In genomic region chr10:103241262-103242011, GRCh38 we compare ENCODE assay signal across 9 cellular contexts. TPM values are rescaled to one million over a fixed set of nuclear protein-coding genes. Genes with fewer than 3 reads are reported as not detected.
DNase-seq lines count a peak whose midpoint lies in the region; ATAC-seq, FAIRE-seq and TF ChIP-seq lines count a peak whose summit lies in the region.
"Had no signal": no experiment of that assay in that cellular context is flagged by ENCODE, and none has a peak within 500 bp of the region (broad histone marks: within the 10 kb centered on the region; RNA-seq: fewer than 3 reads in every experiment).

No MANE protein-coding gene starts in this region.

- in situ Hi-C loops in mammary epithelial cell (cut with MboI; ENCODE audit: low sequenced_read_pairs in 2 of 2) = loop anchor here (10.0 to 25.0 kb wide), 2 partner anchors 317 to 329 kb away; partner anchors contain the start of gene CNNM2 (in 1 of the 2)
- in situ Hi-C loops in HepG2 (cut with HindIII; ENCODE audit: extremely low pct_ligation_motif_present, low pct_unique_long_range_greater_than_20kb) = loop anchor here (10.0 kb wide), 3 partner anchors 117 to 327 kb away; partner anchors contain the start of gene CNNM2
- in situ Hi-C loops in GM13977 (cut with MboI; ENCODE audit: low pct_unique_long_range_greater_than_20kb, low sequenced_read_pairs, unreplicated experiment) = loop anchor here (10.0 kb wide), 1 partner anchor 317 kb away; no protein-coding TSS in a partner anchor

- TF ChIP-seq EP300 in HepG2 (IDR thresholded peaks at IDR 0.05; ENCODE audit: low read depth in 2 of 2, low read length in 2 of 2) (no peak), HepG2 (CRISPR knock-in tag; IDR thresholded peaks at IDR 0.05; ENCODE audit: borderline replicate concordance) (no peak)

- H4K20me1 ChIP-seq in mammary epithelial cell (ENCODE audit: insufficient read depth, low read length) = no peaks in the 10 kb centered on the region
- no peaks in the 10 kb centered on the region for H4K20me1 ChIP-seq in HepG2 (ENCODE audit: insufficient read depth, low read length)

- peak; percentile 69 for ATAC-seq in HepG2
- peak; percentile 84 for ATAC-seq in upper lobe of right lung

- no peaks in the 10 kb centered on the region for H3K27me3 ChIP-seq in mammary epithelial cell (ENCODE audit: insufficient read depth, low read length)
- no peaks in the 10 kb centered on the region for H3K27me3 ChIP-seq in HepG2 (ENCODE audit: control insufficient read depth in 1 of 2, insufficient read depth in 2 of 2, low read length in 2 of 2)
- no peaks in the 10 kb centered on the region for H3K27me3 ChIP-seq in upper lobe of right lung

- H3K9me3 ChIP-seq in mammary epithelial cell (replicated peaks; ENCODE audit: insufficient read depth, low read length) (no peaks in the 10 kb centered on the region), HepG2 (ENCODE audit: low read length) (no peaks in the 10 kb centered on the region), upper lobe of right lung (no peaks in the 10 kb centered on the region)

- no TSS peak for BruUV-seq in mammary epithelial cell (replicated peaks; lab: Mats Ljungman, UMichigan)
- no TSS peak for BruUV-seq in HepG2 (replicated peaks; lab: Mats Ljungman, UMichigan)

- TF ChIP-seq RAD21 in HepG2 (CRISPR knock-in tag; IDR thresholded peaks at IDR 0.05) = no peak

- H3K27ac ChIP-seq in mammary epithelial cell (ENCODE audit: insufficient read depth, low read depth, low read length) (peak overlapping the region; percentile 64), HepG2 (ENCODE audit: extremely low read length, insufficient read depth, low read length) (peak overlapping the region; percentile 23), upper lobe of right lung (peak overlapping the region; percentile 79)

- DNase-seq in DMS79 treated with DMSO at 0.1 percent for 48 hours (lab: John Stamatoyannopoulos, UW) (peak; percentile 33), NB4 (ENCODE audit: low read depth) (peak; percentile 75), mammary epithelial cell (peak; percentile 82), HepG2 (ENCODE audit: low spot score) (peak; percentile 50), upper lobe of right lung (peak; percentile 79), NCI-H524 treated with DMSO at 0.1 percent for 48 hours (lab: John Stamatoyannopoulos, UW) (no peak), NCI-H1436 treated with DMSO at 0.1 percent for 48 hours (lab: John Stamatoyannopoulos, UW) (no peak), GM13977 (ENCODE audit: low spot score) (no peak)

- dilution Hi-C loops in mammary epithelial cell (cut with HindIII; ENCODE audit: low sequenced_read_pairs) = no loop called here

- H3K79me2 ChIP-seq in mammary epithelial cell (ENCODE audit: insufficient read depth, low read length) = no peaks in the 10 kb centered on the region
- H3K79me2 ChIP-seq in HepG2 (ENCODE audit: insufficient read depth, low read length) = no peaks in the 10 kb centered on the region

- CTCF ChIA-PET in mammary epithelial cell (lab: Charles Lee; ENCODE audit: low non-redundant PET) = interaction anchor here (0.6 kb wide), 1 partner anchor 155 kb away, joined by 3 read pairs; the partner anchor contains the start of gene ATP5MK
- CTCF ChIA-PET in HepG2 (lab: Yijun Ruan, JAX; ENCODE audit: low intra/inter-chr PET ratio, low total read pairs) = no interaction called here

- POLR2A ChIA-PET in HepG2 (lab: Yijun Ruan, JAX) = interaction anchor here (0.8 to 2.9 kb wide), 7 partner anchors 8 to 324 kb away, joined by 3 to 13 read pairs (median 3); partner anchors contain the start of genes CNNM2 and NT5C2

- no peak for FAIRE-seq in HepG2 (lab: Jason Lieb, UNC)

- TF ChIP-seq CTCF in NB4 (IDR thresholded peaks at IDR 0.05; ENCODE audit: low read depth, low read length) (no peak), mammary epithelial cell (conservative IDR thresholded peaks at IDR 0.05 in 1 of 2, IDR thresholded peaks at IDR 0.05 in 1 of 2; ENCODE audit: extremely low read depth in 1 of 2, insufficient read depth in 1 of 2, low read depth in 1 of 2, low read length in 2 of 2) (no peak), HepG2 (CRISPR knock-in tag; IDR thresholded peaks at IDR 0.05) (no peak), upper lobe of right lung (IDR thresholded peaks at IDR 0.05) (no peak), GM13977 (IDR thresholded peaks at IDR 0.05; ENCODE audit: extremely low read depth, insufficient read depth, missing control alignments) (no peak)

- WGBS in mammary epithelial cell (ENCODE audit: low coverage, missing lambda C conversion rate) = 35% methylated on average over 7 of the region's 7 CpGs
- WGBS in HepG2 (ENCODE audit: low lambda C conversion rate) = 31% methylated on average over 7 of the region's 7 CpGs

- H3K4me1 ChIP-seq in mammary epithelial cell (ENCODE audit: insufficient read depth, low read length) (peaks cover 20% of the 10 kb centered on the region), HepG2 (ENCODE audit: insufficient read depth, low read length) (peaks cover 47% of the 10 kb centered on the region), upper lobe of right lung (peaks cover 23% of the 10 kb centered on the region)

- H3K36me3 ChIP-seq in mammary epithelial cell (ENCODE audit: insufficient read depth, low read length) (no peaks in the 10 kb centered on the region), HepG2 (replicated peaks in 1 of 2; ENCODE audit: control insufficient read depth in 1 of 2, insufficient read depth in 2 of 2, low read length in 2 of 2) (no peaks in the 10 kb centered on the region), upper lobe of right lung (no peaks in the 10 kb centered on the region)

- intact Hi-C loops in mammary epithelial cell (cut with micrococcal nuclease) = loop anchor here (5.0 kb wide), 3 partner anchors 119 to 246 kb away; no protein-coding TSS in a partner anchor
- intact Hi-C loops in HepG2 (cut with micrococcal nuclease; ENCODE audit: unreplicated experiment) = loop anchor here (5.0 to 10.0 kb wide), 3 partner anchors 127 to 324 kb away; partner anchors contain the start of gene CNNM2
- intact Hi-C loops in upper lobe of right lung (cut with DNase I) = loop anchor here (10.0 kb wide), 1 partner anchor 327 kb away; the partner anchor contains the start of gene CNNM2

- TF ChIP-seq POLR2A in NB4 (IDR thresholded peaks at IDR 0.05; ENCODE audit: extremely low read depth, insufficient read length) = no peak
- TF ChIP-seq POLR2A in HepG2 (IDR thresholded peaks at IDR 0.05; ENCODE audit: insufficient read depth in 1 of 2, low read depth in 2 of 2, low read length in 2 of 2) = no peak

- H3K4me2 ChIP-seq in mammary epithelial cell (ENCODE audit: insufficient read depth, low read depth, low read length) (peak overlapping the region; percentile 55), HepG2 (ENCODE audit: low read depth, low read length) (peak overlapping the region; percentile 73)

- H3K9ac ChIP-seq in mammary epithelial cell (ENCODE audit: insufficient read depth, low read length) = peak overlapping the region; percentile 24
- H3K9ac ChIP-seq in HepG2 (ENCODE audit: insufficient read depth, low read depth, low read length) = peak overlapping the region; percentile 30; the same call in 1 of the 2 replicates

- no peak overlapping the region for H3K4me3 ChIP-seq in NB4 (ENCODE audit: low read depth, low read length)
- H3K4me3 ChIP-seq in mammary epithelial cell (replicated peaks in 1 of 3; ENCODE audit: insufficient read depth in 1 of 3, low read depth in 2 of 3, low read length in 3 of 3) = no peak overlapping the region
- peak overlapping the region in 2 of 3 experiments; percentile 22 to 46; a peak in 3 of 6 replicates for H3K4me3 ChIP-seq in HepG2 (replicated peaks in 1 of 3; ENCODE audit: insufficient read depth in 1 of 3, low read depth in 2 of 3, low read length in 3 of 3)
- peak overlapping the region; percentile 4 for H3K4me3 ChIP-seq in upper lobe of right lung

- H2AFZ ChIP-seq in mammary epithelial cell (ENCODE audit: low read depth, low read length) (peak overlapping the region; percentile 92), HepG2 (ENCODE audit: low read length) (peak overlapping the region; percentile 39)

RNA-seq across cellular contexts. Expression of gene RPEL1, which starts 4.2 kb away (rescaled TPM):
- under 1 TPM in 1 of 2 donors, not detected in 1; 0.17 TPM for total RNA-seq in mammary epithelial cell
- 0.12 TPM for polyA plus RNA-seq in mammary epithelial cell
- not detected for polyA minus RNA-seq in mammary epithelial cell
- 0.04 and 0.10 TPM in 2 replicates for total RNA-seq in HepG2 (2016; rRNA removed; fragmentation: Illumina TruSeq; extraction: Trizol)
- not detected in 2 replicates for total RNA-seq in HepG2 (2016; cell fraction: cytosol; rRNA removed; fragmentation: Illumina TruSeq; extraction: Trizol; ENCODE audit: low read depth)
- 0.04 TPM in 1 of 2 replicates, not detected in the other for total RNA-seq in HepG2 (2016; cell fraction: insoluble cytoplasmic fraction; rRNA removed; fragmentation: Illumina TruSeq; extraction: Trizol)
- not detected in 2 replicates for total RNA-seq in HepG2 (2016; cell fraction: membrane; rRNA removed; fragmentation: Illumina TruSeq; extraction: Trizol)
- not detected in 2 replicates for total RNA-seq in HepG2 (2016; cell fraction: nucleus; rRNA removed; fragmentation: Illumina TruSeq; extraction: Trizol)
- polyA plus RNA-seq in HepG2 (2011; rRNA removed) = 0.07 and 0.10 TPM in 2 replicates
- polyA plus RNA-seq in HepG2 (2011; cell fraction: cytosol; rRNA removed) = 0.10 and 0.23 TPM in 2 replicates
- polyA plus RNA-seq in HepG2 (2011; cell fraction: nucleus; rRNA removed) = 0.10 and 0.14 TPM in 2 replicates
- polyA plus RNA-seq in HepG2 (2012) = 0.20 and 0.24 TPM in 2 replicates
- not detected in 2 replicates for polyA plus RNA-seq in HepG2 (2016; cell fraction: cytosol; fragmentation: Illumina TruSeq; extraction: Trizol; ENCODE audit: low read depth)
- polyA plus RNA-seq in HepG2 (2016; cell fraction: insoluble cytoplasmic fraction; fragmentation: Illumina TruSeq; extraction: Trizol; ENCODE audit: low read depth) = 0.19 TPM in 1 of 2 replicates, not detected in the other
- not detected in 2 replicates for polyA plus RNA-seq in HepG2 (2016; cell fraction: membrane; fragmentation: Illumina TruSeq; extraction: Trizol; ENCODE audit: low read depth)
- not detected in 2 replicates for polyA plus RNA-seq in HepG2 (2016; cell fraction: nucleus; fragmentation: Illumina TruSeq; extraction: Trizol; ENCODE audit: insufficient read depth, low read depth)
- polyA minus RNA-seq in HepG2 (2011; rRNA and poly(A)+ RNA removed; ENCODE audit: low replicate concordance) = 0.20 and 0.37 TPM in 2 replicates
- not detected in 2 replicates for polyA minus RNA-seq in HepG2 (2011; cell fraction: cytosol; rRNA and poly(A)+ RNA removed)
- polyA minus RNA-seq in HepG2 (2011; cell fraction: nucleus; rRNA and poly(A)+ RNA removed) = not detected in 2 replicates
- total RNA-seq in upper lobe of right lung = not detected
- polyA plus RNA-seq: IgD-negative memory B cell had no signal

RNA-seq across cellular contexts. Expression of gene INA, which starts 35.5 kb away (rescaled TPM):
- 1 to 10 TPM; 1.0 to 3.7 TPM for total RNA-seq in mammary epithelial cell
- polyA plus RNA-seq in mammary epithelial cell = 3.7 TPM
- 1.1 TPM for polyA minus RNA-seq in mammary epithelial cell
- 0.04 TPM in 1 of 2 replicates, not detected in the other for total RNA-seq in HepG2 (2016; rRNA removed; fragmentation: Illumina TruSeq; extraction: Trizol)
- not detected in 2 replicates for total RNA-seq in HepG2 (2016; cell fraction: cytosol; rRNA removed; fragmentation: Illumina TruSeq; extraction: Trizol; ENCODE audit: low read depth)
- 0.06 TPM in 1 of 2 replicates, not detected in the other for total RNA-seq in HepG2 (2016; cell fraction: insoluble cytoplasmic fraction; rRNA removed; fragmentation: Illumina TruSeq; extraction: Trizol)
- not detected in 2 replicates for total RNA-seq in HepG2 (2016; cell fraction: membrane; rRNA removed; fragmentation: Illumina TruSeq; extraction: Trizol)
- total RNA-seq in HepG2 (2016; cell fraction: nucleus; rRNA removed; fragmentation: Illumina TruSeq; extraction: Trizol) = not detected in 2 replicates
- 0.05 and 0.13 TPM in 2 replicates for polyA plus RNA-seq in HepG2 (2011; rRNA removed)
- polyA plus RNA-seq in HepG2 (2011; cell fraction: cytosol; rRNA removed) = 0.03 and 0.09 TPM in 2 replicates
- 0.08 TPM in 1 of 2 replicates, not detected in the other for polyA plus RNA-seq in HepG2 (2011; cell fraction: nucleus; rRNA removed)
- polyA plus RNA-seq in HepG2 (2012) = not detected in 2 replicates
- not detected in 2 replicates for polyA plus RNA-seq in HepG2 (2016; cell fraction: cytosol; fragmentation: Illumina TruSeq; extraction: Trizol; ENCODE audit: low read depth)
- 0.07 TPM in 1 of 2 replicates, not detected in the other for polyA plus RNA-seq in HepG2 (2016; cell fraction: insoluble cytoplasmic fraction; fragmentation: Illumina TruSeq; extraction: Trizol; ENCODE audit: low read depth)
- not detected in 2 replicates for polyA plus RNA-seq in HepG2 (2016; cell fraction: membrane; fragmentation: Illumina TruSeq; extraction: Trizol; ENCODE audit: low read depth)
- not detected in 2 replicates for polyA plus RNA-seq in HepG2 (2016; cell fraction: nucleus; fragmentation: Illumina TruSeq; extraction: Trizol; ENCODE audit: insufficient read depth, low read depth)
- polyA minus RNA-seq in HepG2 (2011; rRNA and poly(A)+ RNA removed; ENCODE audit: low replicate concordance) = 0.04 and 0.07 TPM in 2 replicates
- polyA minus RNA-seq in HepG2 (2011; cell fraction: cytosol; rRNA and poly(A)+ RNA removed) = not detected in 2 replicates
- not detected in 2 replicates for polyA minus RNA-seq in HepG2 (2011; cell fraction: nucleus; rRNA and poly(A)+ RNA removed)
- not detected for total RNA-seq in upper lobe of right lung
- polyA plus RNA-seq: IgD-negative memory B cell had no signal

RNA-seq across cellular contexts. Expression of gene NT5C2, which starts 48.4 kb away (rescaled TPM):
- total RNA-seq in mammary epithelial cell (10 to 100 TPM; 53.2 to 62.4 TPM), HepG2 (2016; rRNA removed; fragmentation: Illumina TruSeq; extraction: Trizol) (40.6 and 51.5 TPM in 2 replicates), upper lobe of right lung (92.7 TPM)
- polyA plus RNA-seq in mammary epithelial cell (31.4 TPM), HepG2 (2011; rRNA removed) (53.3 and 55.2 TPM in 2 replicates)
- polyA minus RNA-seq in mammary epithelial cell = 29.7 TPM
- 14.0 and 14.6 TPM in 2 replicates for total RNA-seq in HepG2 (2016; cell fraction: cytosol; rRNA removed; fragmentation: Illumina TruSeq; extraction: Trizol; ENCODE audit: low read depth)
- 41.6 and 53.9 TPM in 2 replicates for total RNA-seq in HepG2 (2016; cell fraction: insoluble cytoplasmic fraction; rRNA removed; fragmentation: Illumina TruSeq; extraction: Trizol)
- total RNA-seq in HepG2 (2016; cell fraction: membrane; rRNA removed; fragmentation: Illumina TruSeq; extraction: Trizol) = 20.7 and 21.7 TPM in 2 replicates
- 45.1 and 47.6 TPM in 2 replicates for total RNA-seq in HepG2 (2016; cell fraction: nucleus; rRNA removed; fragmentation: Illumina TruSeq; extraction: Trizol)
- polyA plus RNA-seq in HepG2 (2011; cell fraction: cytosol; rRNA removed) = 31.0 and 44.8 TPM in 2 replicates
- 26.5 and 38.0 TPM in 2 replicates for polyA plus RNA-seq in HepG2 (2011; cell fraction: nucleus; rRNA removed)
- 47.1 and 62.0 TPM in 2 replicates for polyA plus RNA-seq in HepG2 (2012)
- polyA plus RNA-seq in HepG2 (2016; cell fraction: cytosol; fragmentation: Illumina TruSeq; extraction: Trizol; ENCODE audit: low read depth) = 4.3 and 4.4 TPM in 2 replicates
- 49.2 and 49.9 TPM in 2 replicates for polyA plus RNA-seq in HepG2 (2016; cell fraction: insoluble cytoplasmic fraction; fragmentation: Illumina TruSeq; extraction: Trizol; ENCODE audit: low read depth)
- polyA plus RNA-seq in HepG2 (2016; cell fraction: membrane; fragmentation: Illumina TruSeq; extraction: Trizol; ENCODE audit: low read depth) = 12.7 and 13.5 TPM in 2 replicates
- 51.3 and 57.2 TPM in 2 replicates for polyA plus RNA-seq in HepG2 (2016; cell fraction: nucleus; fragmentation: Illumina TruSeq; extraction: Trizol; ENCODE audit: insufficient read depth, low read depth)
- polyA minus RNA-seq in HepG2 (2011; rRNA and poly(A)+ RNA removed; ENCODE audit: low replicate concordance) = 48.0 and 50.4 TPM in 2 replicates
- 38.7 and 41.0 TPM in 2 replicates for polyA minus RNA-seq in HepG2 (2011; cell fraction: cytosol; rRNA and poly(A)+ RNA removed)
- 71.3 and 106 TPM in 2 replicates for polyA minus RNA-seq in HepG2 (2011; cell fraction: nucleus; rRNA and poly(A)+ RNA removed)

Comparison
In these comparisons a context has a peak if more than half of its experiments do, and no peak if none do; other contexts are left out.
1. DNase-seq: peak in DMS79 treated with DMSO at 0.1 percent for 48 hours (single experiment), NB4 (single experiment), mammary epithelial cell (single experiment), HepG2 (single experiment) and upper lobe of right lung (single experiment); none in NCI-H524 treated with DMSO at 0.1 percent for 48 hours (single experiment), NCI-H1436 treated with DMSO at 0.1 percent for 48 hours (single experiment) and GM13977 (single experiment).
2. H3K4me3 ChIP-seq: peak in HepG2 (2 of 3) and upper lobe of right lung (single experiment); none in NB4 (single experiment) and mammary epithelial cell (0 of 3).
3. H3K27ac ChIP-seq: peak in every context shown above with its lines; median percentile 79 in upper lobe of right lung; 64 in mammary epithelial cell; 23 in HepG2.